ENCODE assay signal across 7 cellular contexts in the genomic region with DNA sequence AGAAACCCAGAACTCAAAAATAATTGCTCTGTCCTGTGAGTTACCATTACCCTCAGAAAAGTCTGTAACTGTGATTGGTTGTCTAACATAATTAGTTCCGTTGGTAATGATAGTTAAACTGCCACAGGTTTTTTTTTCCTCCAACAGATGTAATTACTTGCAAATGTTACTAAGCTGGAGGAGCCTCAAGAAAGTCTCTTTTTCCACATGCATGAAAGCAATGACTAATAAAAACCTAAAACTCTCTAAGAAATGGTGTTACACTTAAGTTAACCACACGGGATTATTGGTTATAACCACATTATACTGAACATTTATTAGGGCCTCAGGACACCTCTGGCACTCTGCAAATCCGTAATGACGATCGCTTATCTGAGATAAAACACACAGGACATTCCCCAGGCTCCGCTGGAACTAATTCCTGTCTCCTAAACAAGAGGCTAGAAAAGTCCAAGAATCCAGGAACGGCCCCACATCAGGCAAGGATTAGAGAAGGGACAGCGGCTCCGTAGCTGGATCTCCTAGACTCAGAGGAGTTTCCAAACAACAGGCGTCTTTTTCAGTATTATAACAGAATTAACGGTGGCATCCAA. TPM values are rescaled to one million over a fixed set of nuclear protein-coding genes. Genes with fewer than 3 reads are reported as not detected.
DNase-seq lines count a peak whose midpoint lies in the region; ATAC-seq and TF ChIP-seq lines count a peak whose summit lies in the region.

No MANE protein-coding gene starts in this region.

- DNase-seq in GM04503 (ENCODE audit: low read depth) (peak; percentile 21), heart left ventricle (no peak), pons (ENCODE audit: low spot score) (peak; percentile 15)
- DNase-seq in activated T-helper 2 cell treated with anti-CD3 and anti-CD28 coated beads, Interferon-gamma antibody, Interleukin-2, Interleukin-4, amounts not matched to agents 10 μg/mL and 5 μg/mL and 100 μg/mL, durations not matched to agents 14 hours and 24 hours and 36 hours (ENCODE audit: low spot score) = no peak

- H3K4me3 Mint-ChIP-seq in activated T-helper 2 cell treated with anti-CD3 and anti-CD28 coated beads, Interferon-gamma antibody, Interleukin-2, Interleukin-4, amounts not matched to agents 10 μg/mL and 5 μg/mL and 100 μg/mL, durations not matched to agents 14 hours and 24 hours and 36 hours (ENCODE audit: low read depth) = peak overlapping the region; percentile 88

- no peak overlapping the region for H3K27ac Mint-ChIP-seq in activated T-helper 2 cell treated with anti-CD3 and anti-CD28 coated beads, Interferon-gamma antibody, Interleukin-2, Interleukin-4, amounts not matched to agents 10 μg/mL and 5 μg/mL and 100 μg/mL, durations not matched to agents 14 hours and 24 hours and 36 hours

- H3K9me3 ChIP-seq in HUES64 (ENCODE audit: insufficient read depth, low read depth, low read length) (peaks cover 10% of the 10 kb centered on the region; the same call in 1 of the 2 replicates), heart left ventricle (peaks cover 0 to 28% (median 0%) of the 10 kb centered on the region in 12 donors)

- intact Hi-C loops in activated T-helper 2 cell treated with anti-CD3 and anti-CD28 coated beads, Interferon-gamma antibody, Interleukin-2, Interleukin-4, amounts not matched to agents 10 μg/mL and 5 μg/mL and 100 μg/mL, durations not matched to agents 14 hours and 24 hours and 36 hours (cut with micrococcal nuclease) = loop anchor here (5.0 kb wide), 2 partner anchors 97 to 193 kb away; no protein-coding TSS in a partner anchor
- intact Hi-C loops in heart left ventricle (cut with DNase I) = loop anchor here in 4 of 10 donors (2.0 to 10.0 kb wide), 3 partner anchors 51 to 91 kb away; a partner anchor contains a TSS

- TF ChIP-seq CTCF in heart left ventricle (IDR thresholded peaks at IDR 0.05) = no peak

- H3K4me3 ChIP-seq in HUES64 (ENCODE audit: low read length) (peak overlapping the region; percentile 85), heart left ventricle (peak overlapping the region; percentile 34 to 91 (median 72))

- no peaks in the 10 kb centered on the region for H3K27me3 Mint-ChIP-seq in activated T-helper 2 cell treated with anti-CD3 and anti-CD28 coated beads, Interferon-gamma antibody, Interleukin-2, Interleukin-4, amounts not matched to agents 10 μg/mL and 5 μg/mL and 100 μg/mL, durations not matched to agents 14 hours and 24 hours and 36 hours (ENCODE audit: low read depth)

- H3K9me3 Mint-ChIP-seq in activated T-helper 2 cell treated with anti-CD3 and anti-CD28 coated beads, Interferon-gamma antibody, Interleukin-2, Interleukin-4, amounts not matched to agents 10 μg/mL and 5 μg/mL and 100 μg/mL, durations not matched to agents 14 hours and 24 hours and 36 hours = peaks cover 25% of the 10 kb centered on the region

- H3K27ac ChIP-seq in HUES64 (ENCODE audit: low read depth, low read length) (no peak overlapping the region), heart left ventricle (peak overlapping the region in 11 of 12 donors; percentile 48 to 87 (median 74))

- H3K27me3 ChIP-seq in HUES64 (ENCODE audit: insufficient read depth, low read length) (no peaks in the 10 kb centered on the region), heart left ventricle (no peaks in the 10 kb centered on the region)

- peaks cover 14% of the 10 kb centered on the region for H3K4me1 Mint-ChIP-seq in activated T-helper 2 cell treated with anti-CD3 and anti-CD28 coated beads, Interferon-gamma antibody, Interleukin-2, Interleukin-4, amounts not matched to agents 10 μg/mL and 5 μg/mL and 100 μg/mL, durations not matched to agents 14 hours and 24 hours and 36 hours (ENCODE audit: low read depth)

- H3K4me1 ChIP-seq in HUES64 (ENCODE audit: insufficient read depth, low read length) (peaks cover 7% of the 10 kb centered on the region; the same call in 1 of the 2 replicates), heart left ventricle (peaks cover 0 to 18% (median 9%) of the 10 kb centered on the region in 12 donors)

- H3K36me3 Mint-ChIP-seq in activated T-helper 2 cell treated with anti-CD3 and anti-CD28 coated beads, Interferon-gamma antibody, Interleukin-2, Interleukin-4, amounts not matched to agents 10 μg/mL and 5 μg/mL and 100 μg/mL, durations not matched to agents 14 hours and 24 hours and 36 hours (ENCODE audit: low read depth) = peaks cover 34% of the 10 kb centered on the region

- ATAC-seq in heart left ventricle = peak in 2 of 4 donors; percentile 24 to 43
- no peak for ATAC-seq in HG03108 (IDR thresholded peaks at IDR 0.05; ENCODE audit: unreplicated experiment)
- ATAC-seq in GM19328 (IDR thresholded peaks at IDR 0.05; ENCODE audit: unreplicated experiment) = no peak

- H3K36me3 ChIP-seq in HUES64 (ENCODE audit: insufficient read depth, low read length) (peaks cover 20% of the 10 kb centered on the region), heart left ventricle (peaks cover 0 to 37% (median 33%) of the 10 kb centered on the region in 9 donors)

- no peak for TF ChIP-seq POLR2A in heart left ventricle (IDR thresholded peaks at IDR 0.05)

- 7% methylated on average over 11 of the region's 11 CpGs for WGBS in HUES64
- WGBS in heart left ventricle, 4 donors = 3 to 4% (median 4%) methylated on average over 11 of the region's 11 CpGs

- peak overlapping the region; percentile 75 for H3K9ac ChIP-seq in HUES64 (ENCODE audit: low read depth, low read length)

RNA-seq across cellular contexts. Expression of a gene that starts 0.8 kb away (rescaled TPM):
- polyA plus RNA-seq in HUES64 (2013, experiment 1 of 2) = 3.1 TPM
- 3.0 TPM for polyA plus RNA-seq in HUES64 (2013, experiment 2 of 2)
- total RNA-seq in activated T-helper 2 cell treated with anti-CD3 and anti-CD28 coated beads, Interferon-gamma antibody, Interleukin-2, Interleukin-4, amounts not matched to agents 10 μg/mL and 5 μg/mL and 100 μg/mL, durations not matched to agents 14 hours and 24 hours and 36 hours = 2.7 and 3.1 TPM in 2 replicates
- total RNA-seq in heart left ventricle = 1 to 10 TPM; 1.9 to 6.3 (median 4.1) TPM
- 1 to 10 TPM; 1.7 to 3.3 TPM for polyA plus RNA-seq in heart left ventricle

RNA-seq across cellular contexts. Expression of a gene that starts 44.4 kb away (rescaled TPM):
- polyA plus RNA-seq in HUES64 (2013, experiment 1 of 2) = 0.90 TPM
- polyA plus RNA-seq in HUES64 (2013, experiment 2 of 2) = 1.0 TPM
- total RNA-seq in activated T-helper 2 cell treated with anti-CD3 and anti-CD28 coated beads, Interferon-gamma antibody, Interleukin-2, Interleukin-4, amounts not matched to agents 10 μg/mL and 5 μg/mL and 100 μg/mL, durations not matched to agents 14 hours and 24 hours and 36 hours = not detected in 2 replicates
- 1 to 10 TPM; 3.6 to 9.6 (median 5.2) TPM for total RNA-seq in heart left ventricle
- 1 to 10 TPM; 1.5 to 3.8 TPM for polyA plus RNA-seq in heart left ventricle

RNA-seq across cellular contexts. Expression of a gene that starts 52.4 kb away (rescaled TPM):
- 2.5 TPM for polyA plus RNA-seq in HUES64 (2013, experiment 1 of 2)
- polyA plus RNA-seq in HUES64 (2013, experiment 2 of 2) = 3.5 TPM
- not detected in 2 replicates for total RNA-seq in activated T-helper 2 cell treated with anti-CD3 and anti-CD28 coated beads, Interferon-gamma antibody, Interleukin-2, Interleukin-4, amounts not matched to agents 10 μg/mL and 5 μg/mL and 100 μg/mL, durations not matched to agents 14 hours and 24 hours and 36 hours
- 1 to 10 TPM; 3.1 to 9.0 (median 5.5) TPM for total RNA-seq in heart left ventricle
- polyA plus RNA-seq in heart left ventricle = 1 to 10 TPM; 1.7 to 2.2 TPM

Comparison
In these comparisons a context has a peak if more than half of its experiments do, and no peak if none do; other contexts are left out.
1. DNase-seq: peak in GM04503 (single experiment) and pons (single experiment); none in activated T-helper 2 cell treated with anti-CD3 and anti-CD28 coated beads, Interferon-gamma antibody, Interleukin-2, Interleukin-4, amounts not matched to agents 10 μg/mL and 5 μg/mL and 100 μg/mL, durations not matched to agents 14 hours and 24 hours and 36 hours (single experiment) and heart left ventricle (0 of 5).